ENCODE assay signal across 8 cellular contexts in genomic region chr3:136186330-136186729, GRCh38. TPM values are rescaled to one million over a fixed set of nuclear protein-coding genes. Genes with fewer than 3 reads are reported as not detected.
A peak's percentile ranks its signal among the peaks of the same experiment; 100 is the strongest.
DNase-seq lines count a peak whose midpoint lies in the region; ATAC-seq and TF ChIP-seq lines count a peak whose summit lies in the region.

No MANE protein-coding gene starts in this region.

- TF ChIP-seq CTCF in GM12865 (IDR thresholded peaks at IDR 0.05; ENCODE audit: insufficient read depth, low read depth, low read length, missing control alignments) = no peak

- H3K27me3 Mint-ChIP-seq in T-cell = no peaks in the 10 kb centered on the region
- H3K27me3 Mint-ChIP-seq in memory B cell = no peaks in the 10 kb centered on the region

- H3K4me1 Mint-ChIP-seq in T-cell (peaks cover 93 to 96% (median 94%) of the 10 kb centered on the region in 3 donors), memory B cell (peaks cover 48% of the 10 kb centered on the region)

- ATAC-seq in GM21723 (IDR thresholded peaks at IDR 0.05; ENCODE audit: unreplicated experiment) (peak; percentile 47), T-cell (replicated peaks in 1 of 4) (peak; percentile 47 to 81 (median 74)), memory B cell (ENCODE audit: low read depth) (peak; percentile 70), HG02588 (IDR thresholded peaks at IDR 0.05; ENCODE audit: unreplicated experiment) (no peak), HG03442 (IDR thresholded peaks at IDR 0.05; ENCODE audit: unreplicated experiment) (no peak), HG03025 (IDR thresholded peaks at IDR 0.05; ENCODE audit: low FRiP score, unreplicated experiment) (no peak)

- CTCF ChIA-PET in T-cell (lab: Charles Lee) = no interaction called here

- H3K9me3 Mint-ChIP-seq in T-cell (no peaks in the 10 kb centered on the region), memory B cell (no peaks in the 10 kb centered on the region)

- DNase-seq in GM12865 (ENCODE audit: low read depth) = peak; percentile 57
- DNase-seq in T-cell = peak in 10 of 34 experiments; percentile 5 to 30 (median 16)
- no peak for DNase-seq in memory B cell (ENCODE audit: low spot score in 2 of 2)
- no peak for DNase-seq in SK-N-DZ (ENCODE audit: low spot score)

- H3K4me3 ChIP-seq in GM12865 (ENCODE audit: low read depth, low read length) = no peak overlapping the region

- H3K4me3 Mint-ChIP-seq in T-cell (peak overlapping the region; percentile 61 to 88 (median 67)), memory B cell (peak overlapping the region; percentile 66)

- H3K36me3 Mint-ChIP-seq in T-cell = peaks cover 11% of the 10 kb centered on the region
- H3K36me3 Mint-ChIP-seq in memory B cell = peaks cover 3% of the 10 kb centered on the region

- POLR2A ChIA-PET in T-cell (lab: Charles Lee) = no interaction called here

- H3K27ac Mint-ChIP-seq in T-cell = peak overlapping the region; percentile 72 to 80
- H3K27ac Mint-ChIP-seq in memory B cell = peak overlapping the region; percentile 35

RNA-seq across cellular contexts. Expression of gene MSL2, which starts 9.8 kb away (rescaled TPM):
- 100 to 1,000 TPM in 2 of 5 donors, 10 to 100 TPM in 3; 90.5 to 111 (median 98.4) TPM for total RNA-seq in T-cell
- polyA plus RNA-seq in SK-N-DZ (2014; cell fraction: cytosol; rRNA removed) = 6.7 and 8.1 TPM in 2 replicates
- 11.7 and 18.0 TPM in 2 replicates for polyA plus RNA-seq in SK-N-DZ (2014; cell fraction: nucleus; rRNA removed)

Comparison
In these comparisons a context has a peak if more than half of its experiments do, and no peak if none do; other contexts are left out.
1. ATAC-seq: peak in GM21723 (single experiment), T-cell (4 of 4) and memory B cell (single experiment); none in HG02588 (single experiment), HG03442 (single experiment) and HG03025 (single experiment).